ENCODE assay signal across 9 cellular contexts in genomic region chr22:40462195-40462988, GRCh38.
DNase-seq lines count a peak whose midpoint lies in the region; ATAC-seq and TF ChIP-seq lines count a peak whose summit lies in the region.
"Had no signal": no experiment of that assay in that cellular context is flagged by ENCODE, and none has a peak within 500 bp of the region (broad histone marks: within the 10 kb centered on the region; RNA-seq: fewer than 3 reads in every experiment).

No MANE protein-coding gene starts in this region.

- H3K4me3 Mint-ChIP-seq in activated T-helper 17 cell treated with anti-CD3 and anti-CD28 coated beads, Interleukin-2, amount 50 U/mL, for 72 hours: peak overlapping the region; percentile 95

- peaks cover 38% of the 10 kb centered on the region for H3K36me3 Mint-ChIP-seq in activated T-helper 17 cell treated with anti-CD3 and anti-CD28 coated beads, Interleukin-2, amount 50 U/mL, for 72 hours (ENCODE audit: low read depth)

- H3K9me3 ChIP-seq in right lobe of liver (no peaks in the 10 kb centered on the region), transverse colon (no peaks in the 10 kb centered on the region), A673 (ENCODE audit: low read depth, low read length, poor library complexity, severe bottlenecking) (no peaks in the 10 kb centered on the region)

- H3K4me1 ChIP-seq in right lobe of liver (no peaks in the 10 kb centered on the region), transverse colon (peaks cover 0 to 6% (median 0%) of the 10 kb centered on the region in 4 donors), A673 (ENCODE audit: insufficient read depth, low read length, poor library complexity, severe bottlenecking) (no peaks in the 10 kb centered on the region)

- in situ Hi-C loops in transverse colon (cut with MboI; ENCODE audit: low pct_ligation_motif_present in 1 of 4, low pct_unique_long_range_greater_than_20kb in 1 of 4, low sequenced_read_pairs in 3 of 4): no loop called here

- POLR2A ChIA-PET in A673 (lab: Charles Lee; ENCODE audit: low non-redundant PET): interaction anchor here (0.7 kb wide), 1 partner anchor 97 kb away, joined by 4 read pairs; no protein-coding TSS in a partner anchor

- no peak for TF ChIP-seq POLR2A in right lobe of liver (IDR thresholded peaks at IDR 0.05)
- no peak for TF ChIP-seq POLR2A in transverse colon (IDR thresholded peaks at IDR 0.05)

- DNase-seq in activated gamma-delta T cell treated with Interleukin-2 at 50 U/mL for 16 hours: peak; percentile 12
- DNase-seq in activated gamma-delta T cell (lab: John Stamatoyannopoulos, UW): no peak
- DNase-seq in right lobe of liver: no peak
- DNase-seq in transverse colon: no peak
- no peak for DNase-seq in A673 (ENCODE audit: low spot score)
- DNase-seq in posterior cingulate gyrus: no peak
- DNase-seq: NCI-H69 had no signal

- H3K4me1 Mint-ChIP-seq in activated T-helper 17 cell treated with anti-CD3 and anti-CD28 coated beads, Interleukin-2, amount 50 U/mL, for 72 hours: peaks cover 50% of the 10 kb centered on the region

- H3K27ac Mint-ChIP-seq in activated T-helper 17 cell treated with anti-CD3 and anti-CD28 coated beads, Interleukin-2, amount 50 U/mL, for 72 hours: peak overlapping the region; percentile 94

- CTCF ChIA-PET in A673 (lab: Charles Lee): no interaction called here

- H3K4me3 ChIP-seq in right lobe of liver (peak overlapping the region; percentile 4 to 29 (median 14)), transverse colon (peak overlapping the region in 2 of 4 donors; percentile 1 to 29), A673 (ENCODE audit: low read depth, low read length, poor library complexity, severe bottlenecking) (no peak overlapping the region)

- peak; percentile 66 for ATAC-seq in activated T-helper 17 cell treated with anti-CD3 and anti-CD28 coated beads, Interleukin-2, amount 50 U/mL, for 72 hours (replicated peaks)
- ATAC-seq in right lobe of liver: peak; percentile 51 to 71 (median 66)
- ATAC-seq in GM21737 (IDR thresholded peaks at IDR 0.05; ENCODE audit: unreplicated experiment): no peak

- intact Hi-C loops in right lobe of liver (cut with DNase I) (no loop called here), transverse colon (cut with DNase I; ENCODE audit: low total_unique reads) (no loop called here), A673 (cut with micrococcal nuclease; ENCODE audit: unreplicated experiment) (no loop called here), posterior cingulate gyrus (cut with DNase I) (no loop called here)

- no peaks in the 10 kb centered on the region for H3K27me3 Mint-ChIP-seq in activated T-helper 17 cell treated with anti-CD3 and anti-CD28 coated beads, Interleukin-2, amount 50 U/mL, for 72 hours

- no peak for TF ChIP-seq EP300 in transverse colon (IDR thresholded peaks at IDR 0.05; ENCODE audit: low read depth)

- no peak for TF ChIP-seq CTCF in right lobe of liver (IDR thresholded peaks at IDR 0.05)
- no peak for TF ChIP-seq CTCF in transverse colon (IDR thresholded peaks at IDR 0.05)
- TF ChIP-seq CTCF in A673 (conservative IDR thresholded peaks at IDR 0.05; ENCODE audit: low read depth, low read length): no peak

- 50% methylated on average over 6 of the region's 7 CpGs for WGBS in right lobe of liver (ENCODE audit: insufficient coverage, low coverage, low lambda C conversion rate, missing lambda C conversion rate)
- 66 to 83% methylated on average over 4 to 7 of the region's 7 CpGs for WGBS in transverse colon (ENCODE audit: low coverage in 1 of 2), 2 donors

- H3K27ac ChIP-seq in right lobe of liver: no peak overlapping the region
- peak overlapping the region; percentile 38 to 67 (median 62) for H3K27ac ChIP-seq in transverse colon
- no peak overlapping the region for H3K27ac ChIP-seq in A673 (ENCODE audit: low read depth, low read length, poor library complexity, severe bottlenecking)

- no peaks in the 10 kb centered on the region for H3K27me3 ChIP-seq in right lobe of liver
- no peaks in the 10 kb centered on the region for H3K27me3 ChIP-seq in transverse colon
- H3K27me3 ChIP-seq in A673 (replicated peaks; ENCODE audit: insufficient read depth, low read depth, low read length, poor library complexity): no peaks in the 10 kb centered on the region

- BruUV-seq in A673 (replicated peaks; lab: Mats Ljungman, UMichigan): no TSS peak

- no peaks in the 10 kb centered on the region for H3K36me3 ChIP-seq in right lobe of liver
- H3K36me3 ChIP-seq in transverse colon: no peaks in the 10 kb centered on the region
- H3K36me3 ChIP-seq in A673 (ENCODE audit: insufficient read depth, low read length, poor library complexity, severe bottlenecking): no peaks in the 10 kb centered on the region

- no peaks in the 10 kb centered on the region for H3K9me3 Mint-ChIP-seq in activated T-helper 17 cell treated with anti-CD3 and anti-CD28 coated beads, Interleukin-2, amount 50 U/mL, for 72 hours

Comparison
In these comparisons a context has a peak if more than half of its experiments do, and no peak if none do; other contexts are left out.
1. H3K27ac ChIP-seq: peak in transverse colon (4 of 4); none in right lobe of liver (0 of 3) and A673 (single experiment).